ENCODE assay signal across 25 cellular contexts in the genomic region with DNA sequence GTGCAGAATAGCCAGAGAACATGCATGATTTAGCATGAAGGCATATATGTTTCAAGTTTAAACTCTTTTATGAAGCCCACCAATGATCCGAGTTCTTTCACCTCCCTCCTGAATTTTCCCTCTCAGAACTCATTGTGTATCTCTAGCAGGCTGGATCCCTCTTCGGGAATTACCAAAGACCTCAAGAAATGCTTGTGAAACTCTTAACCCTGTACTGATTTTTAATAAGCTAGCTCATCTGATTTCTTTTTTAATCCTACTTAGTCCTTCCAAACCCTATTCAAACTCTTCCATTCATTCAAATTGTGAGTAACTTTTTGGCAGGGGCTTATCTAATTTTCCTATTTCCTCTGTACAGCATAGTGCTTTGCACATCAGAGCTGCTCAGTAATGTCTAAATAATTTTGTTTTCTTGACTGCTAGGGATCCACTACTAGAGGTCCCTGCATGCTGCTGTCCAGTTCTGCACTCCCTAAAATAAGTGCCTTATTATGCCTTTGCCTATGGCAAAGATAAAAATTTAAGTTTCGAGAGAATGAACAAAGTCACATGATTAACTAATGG.
DNase-seq lines count a peak whose midpoint lies in the region; ATAC-seq, FAIRE-seq and TF ChIP-seq lines count a peak whose summit lies in the region.
"Had no signal": no experiment of that assay in that cellular context is flagged by ENCODE, and none has a peak within 500 bp of the region (broad histone marks: within the 10 kb centered on the region; RNA-seq: fewer than 3 reads in every experiment).

No MANE protein-coding gene starts in this region.

- H3K27ac ChIP-seq in astrocyte (ENCODE audit: low read depth, low read length) (peak overlapping the region; percentile 37), ascending aorta (no peak overlapping the region)
- H3K27ac ChIP-seq: colonic mucosa, HL-60, PC-9, right lobe of liver, testis, VCaP had no signal

- no peaks in the 10 kb centered on the region for H3K36me3 Mint-ChIP-seq in astrocyte (ENCODE audit: low read depth, unreplicated experiment)
- H3K36me3 Mint-ChIP-seq: CD8-positive, alpha-beta T cell; memory B cell had no signal

- H3K9ac ChIP-seq in astrocyte (ENCODE audit: low read length): peak overlapping the region; percentile 3
- H3K9ac ChIP-seq in skeletal muscle satellite cell (ENCODE audit: low read depth, low read length): no peak overlapping the region

- intact Hi-C loops in ascending aorta (cut with DNase I): no loop called here

- no peaks in the 10 kb centered on the region for H3K27me3 Mint-ChIP-seq in astrocyte (ENCODE audit: low read depth, unreplicated experiment)
- H3K27me3 Mint-ChIP-seq: memory B cell had no signal

- H3K4me3 Mint-ChIP-seq in astrocyte (ENCODE audit: unreplicated experiment): no peak overlapping the region
- H3K4me3 Mint-ChIP-seq: CD8-positive, alpha-beta T cell; memory B cell had no signal

- peaks cover 7% of the 10 kb centered on the region for H3K9me3 Mint-ChIP-seq in astrocyte (ENCODE audit: unreplicated experiment)

- no peaks in the 10 kb centered on the region for H3K9me3 ChIP-seq in astrocyte (ENCODE audit: insufficient read depth, low read depth, low read length)
- no peaks in the 10 kb centered on the region for H3K9me3 ChIP-seq in skeletal muscle satellite cell (replicated peaks; ENCODE audit: low read length)
- H3K9me3 ChIP-seq in ascending aorta: no peaks in the 10 kb centered on the region
- H3K9me3 ChIP-seq: colonic mucosa, MG63, right lobe of liver, testis had no signal

- H3K4me2 ChIP-seq in astrocyte (ENCODE audit: low read length) (peak overlapping the region; percentile 33), skeletal muscle satellite cell (ENCODE audit: low read length) (peak overlapping the region; percentile 0)
- H3K4me2 ChIP-seq: PC-9 had no signal

- peak; percentile 11 for DNase-seq in HT1080 (ENCODE audit: low read depth)
- peak; percentile 75 for DNase-seq in astrocyte (ENCODE audit: low read depth)
- DNase-seq in fibroblast of pulmonary artery (ENCODE audit: low read depth): peak; percentile 86
- no peak for DNase-seq in cortex of kidney (lab: John Stamatoyannopoulos, UW)
- no peak for DNase-seq in ascending aorta (ENCODE audit: low spot score in 2 of 2)
- DNase-seq: activated gamma-delta T cell treated with Interleukin-2 at 50 U/mL for 16 hours; anterior cingulate cortex; CD8-positive, alpha-beta T cell; colonic mucosa; DMS153; foreskin fibroblast; hippocampal formation; islet precursor cell; MG63; NCI-H1694 treated with DMSO at 0.1 percent for 48 hours; occipital lobe; PC-9; right lobe of liver; T-helper 2 cell; testis had no signal

- TF ChIP-seq CTCF in astrocyte (IDR thresholded peaks at IDR 0.05; ENCODE audit: insufficient read depth, low read depth, low read length) (no peak), fibroblast of pulmonary artery (IDR thresholded peaks at IDR 0.05; ENCODE audit: low read length, missing control alignments) (no peak), ascending aorta (IDR thresholded peaks at IDR 0.05) (no peak)

- H3K36me3 ChIP-seq in astrocyte (ENCODE audit: insufficient read depth, low read length) (no peaks in the 10 kb centered on the region), skeletal muscle satellite cell (ENCODE audit: insufficient read depth, low read length) (no peaks in the 10 kb centered on the region), ascending aorta (no peaks in the 10 kb centered on the region)
- H3K36me3 ChIP-seq: colonic mucosa, MG63, right lobe of liver had no signal

- H3K4me3 ChIP-seq in astrocyte (ENCODE audit: insufficient read depth, low read depth, low read length): no peak overlapping the region
- no peak overlapping the region for H3K4me3 ChIP-seq in fibroblast of pulmonary artery (replicated peaks; ENCODE audit: low read depth, low read length)
- no peak overlapping the region for H3K4me3 ChIP-seq in skeletal muscle satellite cell (ENCODE audit: low read length)
- no peak overlapping the region for H3K4me3 ChIP-seq in ascending aorta
- H3K4me3 ChIP-seq: colonic mucosa, MG63, PC-9, right lobe of liver, testis had no signal

- H3K4me1 ChIP-seq in astrocyte (ENCODE audit: insufficient read depth, low read length) (peaks cover 21% of the 10 kb centered on the region), skeletal muscle satellite cell (ENCODE audit: control insufficient read depth, insufficient read depth, low read length) (peaks cover 30% of the 10 kb centered on the region), ascending aorta (peaks cover 0 to 3% of the 10 kb centered on the region in 2 donors)
- H3K4me1 ChIP-seq: colonic mucosa, right lobe of liver, testis had no signal

- peak overlapping the region; percentile 43 for H3K27ac Mint-ChIP-seq in astrocyte (ENCODE audit: unreplicated experiment)
- H3K27ac Mint-ChIP-seq: CD8-positive, alpha-beta T cell; memory B cell had no signal

- no peaks in the 10 kb centered on the region for H3K79me2 ChIP-seq in astrocyte (ENCODE audit: insufficient read depth, low read length)

- no peak overlapping the region for H2AFZ ChIP-seq in astrocyte (ENCODE audit: low read depth, low read length)
- H2AFZ ChIP-seq: PC-9 had no signal

- H3K4me1 Mint-ChIP-seq in astrocyte (ENCODE audit: low read depth, unreplicated experiment): peaks cover 30% of the 10 kb centered on the region
- H3K4me1 Mint-ChIP-seq: memory B cell had no signal

- H3K27me3 ChIP-seq in astrocyte (ENCODE audit: insufficient read depth, low read length) (no peaks in the 10 kb centered on the region), skeletal muscle satellite cell (ENCODE audit: control insufficient read depth, insufficient read depth, low read length) (no peaks in the 10 kb centered on the region), ascending aorta (no peaks in the 10 kb centered on the region)
- H3K27me3 ChIP-seq: colonic mucosa, MG63, right lobe of liver, testis had no signal

- ATAC-seq in GM19397 (IDR thresholded peaks at IDR 0.05; ENCODE audit: unreplicated experiment): no peak
- ATAC-seq: CD8-positive, alpha-beta T cell; right lobe of liver had no signal

- peak; percentile 80 for FAIRE-seq in astrocyte (lab: Jason Lieb, UNC)

- H4K20me1 ChIP-seq in astrocyte (ENCODE audit: insufficient read depth, low read length): no peaks in the 10 kb centered on the region

Comparison
In these comparisons a context has a peak if more than half of its experiments do, and no peak if none do; other contexts are left out.
1. DNase-seq: peak in HT1080 (single experiment), astrocyte (single experiment) and fibroblast of pulmonary artery (single experiment); none in cortex of kidney (single experiment) and ascending aorta (0 of 2).